Comparison of ENCODE assay signal across 2 cellular contexts in the genomic region with DNA sequence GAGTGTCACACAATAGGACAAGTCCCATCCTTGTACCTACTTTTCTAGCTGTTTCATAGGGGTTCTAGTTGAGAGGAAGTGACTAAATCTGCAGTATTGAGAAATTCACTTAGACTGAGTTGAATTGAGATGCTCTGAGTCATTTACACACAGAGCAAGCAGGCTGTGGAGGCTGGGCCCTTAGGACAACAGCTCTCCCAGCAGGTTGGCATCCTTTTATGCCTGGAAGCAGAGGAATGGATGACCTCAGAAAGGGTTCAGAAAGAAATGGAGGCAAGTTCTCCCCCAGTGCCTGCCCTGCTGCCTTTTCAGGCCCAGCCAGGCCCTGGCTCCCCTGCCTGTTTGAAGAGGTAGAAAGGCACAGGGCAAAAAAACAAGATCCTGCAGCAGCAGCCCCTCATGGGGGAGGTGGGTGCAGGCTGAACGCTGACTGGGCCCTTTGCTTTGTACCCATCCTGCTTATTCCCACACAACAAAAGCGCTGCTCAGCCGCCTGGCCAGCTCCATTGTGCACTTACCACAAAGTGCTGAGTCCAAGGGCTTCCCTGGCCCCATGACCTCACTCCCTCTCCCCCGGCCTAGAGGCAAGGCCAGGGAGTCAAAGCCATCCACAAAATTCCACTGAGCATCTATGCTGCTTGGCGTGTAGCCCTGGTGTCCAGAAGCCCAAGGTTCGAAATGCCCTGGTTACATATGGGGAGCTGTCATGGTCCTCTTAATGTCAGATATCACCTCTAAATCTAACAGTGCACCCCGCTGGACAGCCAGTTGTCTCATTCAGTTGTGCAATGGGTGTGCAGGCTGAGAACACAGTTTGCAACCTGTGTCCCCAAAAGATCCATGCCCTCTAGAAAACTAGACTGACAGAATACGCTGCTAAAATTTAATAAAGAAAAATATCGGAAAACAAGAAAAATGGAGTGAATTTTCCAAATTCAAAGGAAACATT.
A peak's percentile ranks its signal among the peaks of the same experiment; 100 is the strongest.
TF ChIP-seq lines count a peak whose summit lies in the region.

No MANE protein-coding gene starts in this region.

TF ChIP-seq in PFSK-1, 5 proteins besides CTCF, POLR2A, EP300 and RAD21:
- TF ChIP-seq POLR2AphosphoS5 (IDR thresholded peaks at IDR 0.05; ENCODE audit: low read depth, low read length) (no peak), TAF1 (IDR thresholded peaks at IDR 0.05; ENCODE audit: borderline replicate concordance, insufficient read depth, low read length) (no peak), FOXP2 (optimal IDR thresholded peaks at IDR 0.05; ENCODE audit: borderline replicate concordance, extremely low read depth, extremely low read length, insufficient read depth) (peak; percentile 79), SIN3A (IDR thresholded peaks at IDR 0.05; ENCODE audit: borderline replicate concordance, insufficient read depth, low read length) (peak; percentile 42; the same call in 1 of the 2 replicates)
- TF ChIP-seq, protein P1, sequence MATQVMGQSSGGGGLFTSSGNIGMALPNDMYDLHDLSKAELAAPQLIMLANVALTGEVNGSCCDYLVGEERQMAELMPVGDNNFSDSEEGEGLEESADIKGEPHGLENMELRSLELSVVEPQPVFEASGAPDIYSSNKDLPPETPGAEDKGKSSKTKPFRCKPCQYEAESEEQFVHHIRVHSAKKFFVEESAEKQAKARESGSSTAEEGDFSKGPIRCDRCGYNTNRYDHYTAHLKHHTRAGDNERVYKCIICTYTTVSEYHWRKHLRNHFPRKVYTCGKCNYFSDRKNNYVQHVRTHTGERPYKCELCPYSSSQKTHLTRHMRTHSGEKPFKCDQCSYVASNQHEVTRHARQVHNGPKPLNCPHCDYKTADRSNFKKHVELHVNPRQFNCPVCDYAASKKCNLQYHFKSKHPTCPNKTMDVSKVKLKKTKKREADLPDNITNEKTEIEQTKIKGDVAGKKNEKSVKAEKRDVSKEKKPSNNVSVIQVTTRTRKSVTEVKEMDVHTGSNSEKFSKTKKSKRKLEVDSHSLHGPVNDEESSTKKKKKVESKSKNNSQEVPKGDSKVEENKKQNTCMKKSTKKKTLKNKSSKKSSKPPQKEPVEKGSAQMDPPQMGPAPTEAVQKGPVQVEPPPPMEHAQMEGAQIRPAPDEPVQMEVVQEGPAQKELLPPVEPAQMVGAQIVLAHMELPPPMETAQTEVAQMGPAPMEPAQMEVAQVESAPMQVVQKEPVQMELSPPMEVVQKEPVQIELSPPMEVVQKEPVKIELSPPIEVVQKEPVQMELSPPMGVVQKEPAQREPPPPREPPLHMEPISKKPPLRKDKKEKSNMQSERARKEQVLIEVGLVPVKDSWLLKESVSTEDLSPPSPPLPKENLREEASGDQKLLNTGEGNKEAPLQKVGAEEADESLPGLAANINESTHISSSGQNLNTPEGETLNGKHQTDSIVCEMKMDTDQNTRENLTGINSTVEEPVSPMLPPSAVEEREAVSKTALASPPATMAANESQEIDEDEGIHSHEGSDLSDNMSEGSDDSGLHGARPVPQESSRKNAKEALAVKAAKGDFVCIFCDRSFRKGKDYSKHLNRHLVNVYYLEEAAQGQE (IDR thresholded peaks at IDR 0.05; ENCODE audit: insufficient read depth in 1 of 2, low read depth in 2 of 2, low read length in 2 of 2) = 0 out of 4 replicates have a peak, but pooled peaks of 1 of the 2 experiments have one; percentile 6

TF ChIP-seq in H1, 55 proteins besides CTCF, POLR2A, EP300 and RAD21:
- no peak for TF ChIP-seq KDM5A (IDR thresholded peaks at IDR 0.05; ENCODE audit: low read length)
- TF ChIP-seq SUZ12 (IDR thresholded peaks at IDR 0.05; ENCODE audit: low read length) = no peak
- 0 out of 2 replicates have a peak, but pooled peaks have one; percentile 29 for TF ChIP-seq SP1 (IDR thresholded peaks at IDR 0.05; ENCODE audit: low read depth, low read length)
- no peak for TF ChIP-seq TAF7 (optimal IDR thresholded peaks at IDR 0.05; ENCODE audit: borderline replicate concordance, low read depth, low read length)
- TF ChIP-seq FOSL1 (IDR thresholded peaks at IDR 0.05; ENCODE audit: insufficient read depth, low read depth, low read length) = no peak
- TF ChIP-seq, protein P2, sequence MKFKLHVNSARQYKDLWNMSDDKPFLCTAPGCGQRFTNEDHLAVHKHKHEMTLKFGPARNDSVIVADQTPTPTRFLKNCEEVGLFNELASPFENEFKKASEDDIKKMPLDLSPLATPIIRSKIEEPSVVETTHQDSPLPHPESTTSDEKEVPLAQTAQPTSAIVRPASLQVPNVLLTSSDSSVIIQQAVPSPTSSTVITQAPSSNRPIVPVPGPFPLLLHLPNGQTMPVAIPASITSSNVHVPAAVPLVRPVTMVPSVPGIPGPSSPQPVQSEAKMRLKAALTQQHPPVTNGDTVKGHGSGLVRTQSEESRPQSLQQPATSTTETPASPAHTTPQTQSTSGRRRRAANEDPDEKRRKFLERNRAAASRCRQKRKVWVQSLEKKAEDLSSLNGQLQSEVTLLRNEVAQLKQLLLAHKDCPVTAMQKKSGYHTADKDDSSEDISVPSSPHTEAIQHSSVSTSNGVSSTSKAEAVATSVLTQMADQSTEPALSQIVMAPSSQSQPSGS (IDR thresholded peaks at IDR 0.05; ENCODE audit: low read length) = 0 out of 2 replicates have a peak, but pooled peaks have one; percentile 25
- TF ChIP-seq, protein P3, sequence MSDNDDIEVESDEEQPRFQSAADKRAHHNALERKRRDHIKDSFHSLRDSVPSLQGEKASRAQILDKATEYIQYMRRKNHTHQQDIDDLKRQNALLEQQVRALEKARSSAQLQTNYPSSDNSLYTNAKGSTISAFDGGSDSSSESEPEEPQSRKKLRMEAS (IDR thresholded peaks at IDR 0.05) = 0 out of 2 replicates have a peak, but pooled peaks have one; percentile 8
- no peak for TF ChIP-seq SIX5 (IDR thresholded peaks at IDR 0.05; ENCODE audit: low read depth, low read length)
- no peak for TF ChIP-seq TBP (IDR thresholded peaks at IDR 0.05; ENCODE audit: low read depth, low read length)
- TF ChIP-seq RBBP5 (IDR thresholded peaks at IDR 0.05; ENCODE audit: borderline replicate concordance, low read depth, low read length) = 0 out of 2 replicates have a peak, but pooled peaks have one; percentile 55
- TF ChIP-seq TAF1 (IDR thresholded peaks at IDR 0.05; ENCODE audit: low read depth, low read length) = no peak
- TF ChIP-seq CEBPB (IDR thresholded peaks at IDR 0.05; ENCODE audit: low read depth, low read length) = peak; percentile 12; the same call in 1 of the 2 replicates
- TF ChIP-seq MAFK (IDR thresholded peaks at IDR 0.05; ENCODE audit: low read depth, low read length) = 0 out of 2 replicates have a peak, but pooled peaks have one; percentile 5
- TF ChIP-seq YY1 (IDR thresholded peaks at IDR 0.05; ENCODE audit: low read depth, low read length) = 0 out of 2 replicates have a peak, but pooled peaks have one; percentile 62
- TF ChIP-seq POLR2AphosphoS5 (IDR thresholded peaks at IDR 0.05; ENCODE audit: low read depth, low read length) = no peak
- TF ChIP-seq SIN3A (conservative IDR thresholded peaks at IDR 0.05 in 1 of 2, IDR thresholded peaks at IDR 0.05 in 1 of 2; ENCODE audit: low read depth in 1 of 2, low read length in 2 of 2) = no peak
- no peak for TF ChIP-seq BRCA1 (IDR thresholded peaks at IDR 0.05; ENCODE audit: low read depth, low read length)
- TF ChIP-seq JUND (IDR thresholded peaks at IDR 0.05; ENCODE audit: low read length) = peak; percentile 71; the same call in 1 of the 2 replicates
- no peak for TF ChIP-seq HDAC2 (IDR thresholded peaks at IDR 0.05; ENCODE audit: borderline replicate concordance in 1 of 2, low read depth in 2 of 2, low read length in 2 of 2)
- peak; percentile 35 for TF ChIP-seq ASH2L (IDR thresholded peaks at IDR 0.05; ENCODE audit: low read length)
- TF ChIP-seq RFX5 (IDR thresholded peaks at IDR 0.05; ENCODE audit: borderline replicate concordance, low read depth, low read length) = no peak
- no peak for TF ChIP-seq KDM4A (IDR thresholded peaks at IDR 0.05; ENCODE audit: low read depth, low read length, severe bottlenecking)
- no peak for TF ChIP-seq RXRA (IDR thresholded peaks at IDR 0.05; ENCODE audit: insufficient read depth, low read depth, low read length)
- TF ChIP-seq PHF8 (conservative IDR thresholded peaks at IDR 0.05; ENCODE audit: low read depth, low read length) = no peak
